ENCODE assay signal across 21 cellular contexts in genomic region chr2:149049142-149049541, GRCh38. TPM values are rescaled to one million over a fixed set of nuclear protein-coding genes. Genes with fewer than 3 reads are reported as not detected.
DNase-seq lines count a peak whose midpoint lies in the region; ATAC-seq and TF ChIP-seq lines count a peak whose summit lies in the region.
"Had no signal": no experiment of that assay in that cellular context is flagged by ENCODE, and none has a peak within 500 bp of the region (broad histone marks: within the 10 kb centered on the region; RNA-seq: fewer than 3 reads in every experiment).

No MANE protein-coding gene starts in this region.

- no peaks in the 10 kb centered on the region for H3K79me2 ChIP-seq in mammary epithelial cell (ENCODE audit: insufficient read depth, low read length)

- no peak overlapping the region for H3K4me2 ChIP-seq in mammary epithelial cell (ENCODE audit: insufficient read depth, low read depth, low read length)

- peaks cover 6% of the 10 kb centered on the region for H3K4me1 ChIP-seq in mammary epithelial cell (ENCODE audit: insufficient read depth, low read length)
- H3K4me1 ChIP-seq: suprapubic skin had no signal

- no peaks in the 10 kb centered on the region for H3K9me3 ChIP-seq in mammary epithelial cell (replicated peaks; ENCODE audit: insufficient read depth, low read length)
- H3K9me3 ChIP-seq: suprapubic skin had no signal

- dilution Hi-C loops in mammary epithelial cell (cut with HindIII; ENCODE audit: low sequenced_read_pairs), result no loop called here

- in situ Hi-C loops in mammary epithelial cell (cut with MboI; ENCODE audit: low sequenced_read_pairs in 2 of 2), result no loop called here
- in situ Hi-C loops in KBM-7 (cut with MboI; ENCODE audit: low pct_unique_long_range_greater_than_20kb, low sequenced_read_pairs), result no loop called here

- TF ChIP-seq CTCF in mammary epithelial cell (conservative IDR thresholded peaks at IDR 0.05 in 1 of 2, IDR thresholded peaks at IDR 0.05 in 1 of 2; ENCODE audit: extremely low read depth in 1 of 2, insufficient read depth in 1 of 2, low read depth in 1 of 2, low read length in 2 of 2), result no peak

- intact Hi-C loops in mammary epithelial cell (cut with micrococcal nuclease), result no loop called here
- intact Hi-C loops in left ventricle myocardium superior (cut with micrococcal nuclease), result no loop called here
- intact Hi-C loops in posterior vena cava (cut with DNase I), result no loop called here

- H3K9ac ChIP-seq in mammary epithelial cell (ENCODE audit: insufficient read depth, low read length), result no peak overlapping the region

- no peaks in the 10 kb centered on the region for H3K27me3 ChIP-seq in mammary epithelial cell (ENCODE audit: insufficient read depth, low read length)
- H3K27me3 ChIP-seq: suprapubic skin had no signal

- no TSS peak for BruUV-seq in mammary epithelial cell (replicated peaks; lab: Mats Ljungman, UMichigan)

- no peak overlapping the region for H3K27ac ChIP-seq in mammary epithelial cell (ENCODE audit: insufficient read depth, low read depth, low read length)
- H3K27ac ChIP-seq: suprapubic skin had no signal

- H3K36me3 ChIP-seq in mammary epithelial cell (ENCODE audit: insufficient read depth, low read length), result no peaks in the 10 kb centered on the region
- H3K36me3 ChIP-seq: suprapubic skin had no signal

- CTCF ChIA-PET in mammary epithelial cell (lab: Charles Lee; ENCODE audit: low non-redundant PET), result no interaction called here

- 60% methylated on average over 2 of the region's 2 CpGs for WGBS in mammary epithelial cell (ENCODE audit: low coverage, missing lambda C conversion rate)

- peak; percentile 19 for ATAC-seq in HG03432 (IDR thresholded peaks at IDR 0.05; ENCODE audit: unreplicated experiment)
- no peak for ATAC-seq in left ventricle myocardium superior
- ATAC-seq: activated CD4-positive, alpha-beta T cell treated with anti-CD3 and anti-CD28 coated beads for 36 hours; activated naive CD8-positive, alpha-beta T cell treated with anti-CD3 and anti-CD28 coated beads, Interleukin-2, amount 50 U/mL, for 24 hours; left lobe of liver had no signal

- no peak overlapping the region for H3K4me3 ChIP-seq in mammary epithelial cell (replicated peaks in 1 of 3; ENCODE audit: insufficient read depth in 1 of 3, low read depth in 2 of 3, low read length in 3 of 3)
- H3K4me3 ChIP-seq: suprapubic skin had no signal

- DNase-seq in EH (ENCODE audit: low read depth) (peak; percentile 48), mammary epithelial cell (peak; percentile 39), non-pigmented ciliary epithelial cell (ENCODE audit: low read depth) (peak; percentile 22), left ventricle myocardium superior (no peak), C1 segment of cervical spinal cord (lab: John Stamatoyannopoulos, UW) (no peak), posterior vena cava (ENCODE audit: low spot score) (no peak), KBM-7 (no peak)
- DNase-seq: activated CD4-positive, alpha-beta T cell treated with anti-CD3 and anti-CD28 coated beads for 36 hours; activated naive CD8-positive, alpha-beta T cell treated with anti-CD3 and anti-CD28 coated beads, Interleukin-2, amount 50 U/mL, for 24 hours; CD4-positive, alpha-beta memory T cell; dermis blood vessel endothelial cell; DMS53; NCI-H2081; NCI-H526; SHP77 had no signal

- H4K20me1 ChIP-seq in mammary epithelial cell (ENCODE audit: insufficient read depth, low read length), result no peaks in the 10 kb centered on the region

- peak overlapping the region; percentile 6 for H2AFZ ChIP-seq in mammary epithelial cell (ENCODE audit: low read depth, low read length)

RNA-seq across cellular contexts. Expression of gene LYPD6B, which starts 10.6 kb away (rescaled TPM):
- 1 to 10 TPM in 1 of 2 donors, under 1 TPM in 1; 0.33 to 3.0 TPM for total RNA-seq in mammary epithelial cell
- 0.29 TPM for polyA plus RNA-seq in mammary epithelial cell
- polyA minus RNA-seq in mammary epithelial cell, result not detected
- total RNA-seq in left ventricle myocardium superior, result not detected
- not detected for total RNA-seq in posterior vena cava
- total RNA-seq: activated CD4-positive, alpha-beta T cell treated with anti-CD3 and anti-CD28 coated beads for 36 hours; CD4-positive, alpha-beta memory T cell; dermis blood vessel endothelial cell; endothelial cell of umbilical vein; left lobe of liver; mononuclear cell; pulmonary artery endothelial cell had no signal
- polyA plus RNA-seq: CD4-positive, alpha-beta memory T cell; endothelial cell of umbilical vein had no signal

Comparison
In these comparisons a context has a peak if more than half of its experiments do, and no peak if none do; other contexts are left out.
1. DNase-seq: peak in EH (single experiment), mammary epithelial cell (single experiment) and non-pigmented ciliary epithelial cell (single experiment); none in left ventricle myocardium superior (single experiment), C1 segment of cervical spinal cord (0 of 14), posterior vena cava (single experiment) and KBM-7 (single experiment).